1 cellular context compared by ENCODE assay signal in the genomic region with DNA sequence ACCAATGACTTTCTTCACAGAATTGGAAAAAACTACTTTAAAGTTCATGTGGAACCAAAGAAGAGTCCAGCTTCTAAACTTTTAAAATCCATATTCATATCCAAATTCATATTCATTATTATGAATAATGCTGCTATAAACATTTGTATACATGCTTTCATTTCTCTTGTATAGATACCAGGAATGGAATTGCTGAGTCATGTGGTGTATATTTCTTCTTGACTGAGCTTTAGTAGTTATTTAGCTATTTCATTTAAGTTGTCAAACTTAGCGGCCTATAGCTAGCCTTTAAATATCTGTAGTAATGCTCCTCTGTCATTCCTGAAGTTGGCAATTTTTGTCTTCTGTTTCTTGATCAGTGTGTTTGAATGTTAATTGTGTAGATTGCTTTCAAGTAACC.
TF ChIP-seq lines count a peak whose summit lies in the region.

No MANE protein-coding gene starts in this region.

TF ChIP-seq in HepG2, 621 proteins besides CTCF, POLR2A, EP300 and RAD21:
- TF ChIP-seq ZNF550 (CRISPR knock-in tag; IDR thresholded peaks at IDR 0.05; ENCODE audit: borderline replicate concordance): no peak
- no peak for TF ChIP-seq ZSCAN29 (CRISPR knock-in tag; conservative IDR thresholded peaks at IDR 0.05)
- TF ChIP-seq PAF1 (CRISPR knock-in tag; IDR thresholded peaks at IDR 0.05): no peak
- peak; percentile 85 for TF ChIP-seq NFE2L2 (IDR thresholded peaks at IDR 0.05; ENCODE audit: low read length)
- 0 out of 2 replicates have a peak, but pooled peaks have one; percentile 38 for TF ChIP-seq MAFF (IDR thresholded peaks at IDR 0.05; ENCODE audit: low read depth, low read length)
- no peak for TF ChIP-seq ZNF773 (CRISPR knock-in tag; IDR thresholded peaks at IDR 0.05; ENCODE audit: borderline replicate concordance)
- no peak for TF ChIP-seq ZNF205 (CRISPR knock-in tag; IDR thresholded peaks at IDR 0.05)
- TF ChIP-seq MAFK (conservative IDR thresholded peaks at IDR 0.05 in 1 of 2, IDR thresholded peaks at IDR 0.05 in 1 of 2; ENCODE audit: low read length in 2 of 2): peak; percentile 33 to 65; a peak in 3 of 4 replicates
- no peak for TF ChIP-seq SRSF4 (IDR thresholded peaks at IDR 0.05; ENCODE audit: low read depth, low read length, poor library complexity, severe bottlenecking)
- TF ChIP-seq, protein P1, sequence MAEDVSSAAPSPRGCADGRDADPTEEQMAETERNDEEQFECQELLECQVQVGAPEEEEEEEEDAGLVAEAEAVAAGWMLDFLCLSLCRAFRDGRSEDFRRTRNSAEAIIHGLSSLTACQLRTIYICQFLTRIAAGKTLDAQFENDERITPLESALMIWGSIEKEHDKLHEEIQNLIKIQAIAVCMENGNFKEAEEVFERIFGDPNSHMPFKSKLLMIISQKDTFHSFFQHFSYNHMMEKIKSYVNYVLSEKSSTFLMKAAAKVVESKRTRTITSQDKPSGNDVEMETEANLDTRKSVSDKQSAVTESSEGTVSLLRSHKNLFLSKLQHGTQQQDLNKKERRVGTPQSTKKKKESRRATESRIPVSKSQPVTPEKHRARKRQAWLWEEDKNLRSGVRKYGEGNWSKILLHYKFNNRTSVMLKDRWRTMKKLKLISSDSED (CRISPR knock-in tag; IDR thresholded peaks at IDR 0.05): no peak
- TF ChIP-seq, protein P2, sequence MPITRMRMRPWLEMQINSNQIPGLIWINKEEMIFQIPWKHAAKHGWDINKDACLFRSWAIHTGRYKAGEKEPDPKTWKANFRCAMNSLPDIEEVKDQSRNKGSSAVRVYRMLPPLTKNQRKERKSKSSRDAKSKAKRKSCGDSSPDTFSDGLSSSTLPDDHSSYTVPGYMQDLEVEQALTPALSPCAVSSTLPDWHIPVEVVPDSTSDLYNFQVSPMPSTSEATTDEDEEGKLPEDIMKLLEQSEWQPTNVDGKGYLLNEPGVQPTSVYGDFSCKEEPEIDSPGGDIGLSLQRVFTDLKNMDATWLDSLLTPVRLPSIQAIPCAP (CRISPR knock-in tag; IDR thresholded peaks at IDR 0.05; ENCODE audit: low read depth): no peak
TF ChIP-seq in HepG2: peak in this region for 3.
